ENCODE assay signal across 8 cellular contexts in genomic region chr19:42076375-42076944, GRCh38. TPM values are rescaled to one million over a fixed set of nuclear protein-coding genes. Genes with fewer than 3 reads are reported as not detected.
DNase-seq lines count a peak whose midpoint lies in the region; ATAC-seq, FAIRE-seq and TF ChIP-seq lines count a peak whose summit lies in the region.

No MANE protein-coding gene starts in this region.

- peak in 5 of 10 experiments; percentile 9 to 54 (median 23) for DNase-seq in CD4-positive, alpha-beta T cell
- DNase-seq in bronchial epithelial cell (ENCODE audit: low read depth) (no peak), stomach (no peak), superior temporal gyrus (ENCODE audit: extremely low spot score) (no peak)

- WGBS in stomach, 5 donors = 0 to 2% (median 0%) methylated on average over 16 to 33 of the region's 33 CpGs

- FAIRE-seq in bronchial epithelial cell (lab: Jason Lieb, UNC) = no peak

- H3K9me3 Mint-ChIP-seq in CD4-positive, alpha-beta T cell = no peaks in the 10 kb centered on the region

- H3K4me1 ChIP-seq in OCI-LY1 (ENCODE audit: insufficient read depth, low read length, severe bottlenecking) = peaks cover 22% of the 10 kb centered on the region
- peaks cover 26% of the 10 kb centered on the region for H3K4me1 ChIP-seq in mononuclear cell (ENCODE audit: insufficient read depth, low read length)
- H3K4me1 ChIP-seq in stomach = peaks cover 17 to 38% (median 31%) of the 10 kb centered on the region in 4 donors

- H2AFZ ChIP-seq in OCI-LY1 (ENCODE audit: low read length) = no peak overlapping the region

- peak overlapping the region; percentile 89 for H3K4me3 Mint-ChIP-seq in CD4-positive, alpha-beta T cell

- TF ChIP-seq POLR2A in stomach (IDR thresholded peaks at IDR 0.05) = no peak

- H3K27me3 Mint-ChIP-seq in CD4-positive, alpha-beta T cell = no peaks in the 10 kb centered on the region

- no peaks in the 10 kb centered on the region for H3F3A ChIP-seq in OCI-LY1 (ENCODE audit: insufficient read depth, low read length)

- peaks cover 51% of the 10 kb centered on the region for H3K36me3 Mint-ChIP-seq in CD4-positive, alpha-beta T cell (ENCODE audit: low read depth)

- CTCF ChIA-PET in CD4-positive, alpha-beta T cell (lab: Charles Lee) = interaction anchor here (0.8 to 1.4 kb wide), 4 partner anchors 16 to 41 kb away, joined by 3 read pairs; no protein-coding TSS in a partner anchor

- no peak for TF ChIP-seq EP300 in stomach (IDR thresholded peaks at IDR 0.05)

- peak; percentile 1 for ATAC-seq in CD4-positive, alpha-beta T cell (ENCODE audit: poor library complexity)
- ATAC-seq in GM21526 (IDR thresholded peaks at IDR 0.05; ENCODE audit: low FRiP score, unreplicated experiment) (no peak), HG03439 (IDR thresholded peaks at IDR 0.05; ENCODE audit: unreplicated experiment) (no peak)

- H3K9me2 ChIP-seq in OCI-LY1 (ENCODE audit: low read depth, low read length) = no peaks in the 10 kb centered on the region

- H4K20me1 ChIP-seq in OCI-LY1 (ENCODE audit: insufficient read depth, low read length) = no peaks in the 10 kb centered on the region

- peak overlapping the region; percentile 98 for H3K27ac ChIP-seq in CD4-positive, alpha-beta T cell (ENCODE audit: low read depth, low read length)
- H3K27ac ChIP-seq in OCI-LY1 (ENCODE audit: low read depth, low read length, poor library complexity, severe bottlenecking) (peak overlapping the region; percentile 15), stomach (peak overlapping the region; percentile 84 to 99 (median 96))

- H3K9me3 ChIP-seq in CD4-positive, alpha-beta T cell (ENCODE audit: control insufficient read depth, low read length) = no peaks in the 10 kb centered on the region
- H3K9me3 ChIP-seq in OCI-LY1 (ENCODE audit: low read length) (no peaks in the 10 kb centered on the region), mononuclear cell (ENCODE audit: low read depth, low read length) (no peaks in the 10 kb centered on the region), stomach (no peaks in the 10 kb centered on the region)

- TF ChIP-seq CTCF in CD4-positive, alpha-beta T cell (IDR thresholded peaks at IDR 0.05) = no peak
- TF ChIP-seq CTCF in OCI-LY1 (IDR thresholded peaks at IDR 0.05; ENCODE audit: low read length) (no peak), bronchial epithelial cell (IDR thresholded peaks at IDR 0.05; ENCODE audit: insufficient read depth, low read length, severe bottlenecking) (no peak), stomach (IDR thresholded peaks at IDR 0.05) (no peak)

- H3K4me2 ChIP-seq in OCI-LY1 (ENCODE audit: low read length) = peak overlapping the region; percentile 91

- peak overlapping the region; percentile 81 for H3K9ac ChIP-seq in OCI-LY1 (ENCODE audit: low read length)

- no peaks in the 10 kb centered on the region for H3K27me3 ChIP-seq in CD4-positive, alpha-beta T cell (ENCODE audit: control insufficient read depth, insufficient read depth, low read length)
- H3K27me3 ChIP-seq in OCI-LY1 (ENCODE audit: insufficient read depth, low read length) (no peaks in the 10 kb centered on the region), bronchial epithelial cell (ENCODE audit: control insufficient read depth, insufficient read depth, low read length) (no peaks in the 10 kb centered on the region), mononuclear cell (ENCODE audit: insufficient read depth, low read length) (no peaks in the 10 kb centered on the region), stomach (no peaks in the 10 kb centered on the region)

- intact Hi-C loops in CD4-positive, alpha-beta T cell (cut with DNase I, micrococcal nuclease) = loop anchor here (2.0 to 5.0 kb wide), 3 partner anchors 114 to 714 kb away; partner anchors contain the start of genes B9D2 (in 1 of the 2) and RPS19 (in 1 of the 2)
- intact Hi-C loops in stomach (cut with DNase I; ENCODE audit: low total_unique reads) = no loop called here

- peaks cover 21% of the 10 kb centered on the region for H3K79me2 ChIP-seq in OCI-LY1 (ENCODE audit: insufficient read depth, low read length)

- H3K36me3 ChIP-seq in OCI-LY1 (ENCODE audit: insufficient read depth, low read length) = peaks cover 37% of the 10 kb centered on the region
- peaks cover 27% of the 10 kb centered on the region for H3K36me3 ChIP-seq in bronchial epithelial cell (ENCODE audit: control insufficient read depth, insufficient read depth, low read length)
- peaks cover 31 to 34% (median 34%) of the 10 kb centered on the region in 4 donors for H3K36me3 ChIP-seq in stomach

- peaks cover 35% of the 10 kb centered on the region for H3K4me1 Mint-ChIP-seq in CD4-positive, alpha-beta T cell (ENCODE audit: low read depth)

- H3K4me3 ChIP-seq in OCI-LY1 (ENCODE audit: low read depth, low read length, poor library complexity, severe bottlenecking) (peak overlapping the region; percentile 72), bronchial epithelial cell (ENCODE audit: low read depth, low read length) (peak overlapping the region; percentile 88), mononuclear cell (ENCODE audit: low read length) (peak overlapping the region; percentile 85), stomach (peak overlapping the region; percentile 72 to 89 (median 80))

- peak overlapping the region; percentile 99 for H3K27ac Mint-ChIP-seq in CD4-positive, alpha-beta T cell

- POLR2A ChIA-PET in CD4-positive, alpha-beta T cell (lab: Charles Lee) = interaction anchor here (0.7 to 1.7 kb wide), 9 partner anchors 14 to 222 kb away, joined by 3 to 5 read pairs (median 3); partner anchors contain the start of genes GSK3A and RPS19

RNA-seq across cellular contexts. Expression of gene ZNF574, which starts 0.5 kb away (rescaled TPM):
- 10 to 100 TPM; 21.5 to 24.0 TPM for total RNA-seq in CD4-positive, alpha-beta T cell
- total RNA-seq in bronchial epithelial cell = 7.1 and 7.4 TPM in 2 replicates
- 21.5 TPM for total RNA-seq in mononuclear cell
- total RNA-seq in stomach = 10 to 100 TPM in 2 of 5 donors, 1 to 10 TPM in 3; 4.6 to 17.0 (median 8.8) TPM
- 1 to 10 TPM; 5.5 to 5.7 (median 5.5) TPM for polyA plus RNA-seq in stomach

RNA-seq across cellular contexts. Expression of gene GRIK5, which starts 6.5 kb away (rescaled TPM):
- total RNA-seq in CD4-positive, alpha-beta T cell = under 1 TPM; 0.66 to 0.75 TPM
- under 0.01 TPM in 2 replicates for total RNA-seq in bronchial epithelial cell
- total RNA-seq in mononuclear cell = 0.21 TPM
- total RNA-seq in stomach = 10 to 100 TPM in 2 of 5 donors, 1 to 10 TPM in 3; 2.2 to 74.1 (median 8.3) TPM
- polyA plus RNA-seq in stomach = 1 to 10 TPM in 2 of 3 donors, under 1 TPM in 1; 0.92 to 3.1 (median 1.1) TPM

RNA-seq across cellular contexts. Expression of gene POU2F2, which starts 55.8 kb away (rescaled TPM):
- 10 to 100 TPM; 18.6 to 19.9 TPM for total RNA-seq in CD4-positive, alpha-beta T cell
- 0.26 and 0.53 TPM in 2 replicates for total RNA-seq in bronchial epithelial cell
- total RNA-seq in mononuclear cell = 8.3 TPM
- 10 to 100 TPM in 2 of 5 donors, 1 to 10 TPM in 1, under 1 TPM in 2; 0.89 to 23.3 (median 3.9) TPM for total RNA-seq in stomach
- 1 to 10 TPM in 2 of 3 donors, under 1 TPM in 1; 0.68 to 2.7 (median 1.8) TPM for polyA plus RNA-seq in stomach

Comparison
In these comparisons a context has a peak if more than half of its experiments do, and no peak if none do; other contexts are left out.
1. H3K27ac ChIP-seq: peak in every context shown above with its lines; median percentile 98 in CD4-positive, alpha-beta T cell; 96 in stomach; 15 in OCI-LY1.